In genomic region chr11:119156496-119156895, GRCh38 we compare ENCODE assay signal across 17 cellular contexts. TPM values are rescaled to one million over a fixed set of nuclear protein-coding genes. Genes with fewer than 3 reads are reported as not detected.
"Had no signal": no experiment of that assay in that cellular context is flagged by ENCODE, and none has a peak within 500 bp of the region (broad histone marks: within the 10 kb centered on the region; RNA-seq: fewer than 3 reads in every experiment).

No MANE protein-coding gene starts in this region.

- H3K4me2 ChIP-seq: KMS-11 had no signal

- H3K27ac ChIP-seq: KMS-11, RWPE1 had no signal

- H3K9ac ChIP-seq: KMS-11 had no signal

- H3K4me3 ChIP-seq: K562 had no signal

- DNase-seq: Kasumi-1, NCI-H1436, NCI-H187, NCI-H2029, NCI-H2081 treated with DMSO at 0.1 percent for 48 hours, NCI-H2171, NCI-H446, NCI-H510A, NCI-H524 treated with DMSO at 0.1 percent for 48 hours, NCI-H774 had no signal

RNA-seq across cellular contexts. Expression of gene ABCG4, which starts 7.6 kb away (rescaled TPM):
- total RNA-seq: HT1080, M059J had no signal
- polyA plus RNA-seq: IgD-negative memory B cell had no signal

RNA-seq across cellular contexts. Expression of gene NHERF4, which starts 28.8 kb away (rescaled TPM):
- total RNA-seq: HT1080, K562, M059J, SK-MEL-5 had no signal
- polyA plus RNA-seq: IgD-negative memory B cell, K562 had no signal
